ENCODE assay signal across 25 cellular contexts in genomic region chr13:40781717-40782116, GRCh38. TPM values are rescaled to one million over a fixed set of nuclear protein-coding genes. Genes with fewer than 3 reads are reported as not detected.
DNase-seq lines count a peak whose midpoint lies in the region; ATAC-seq, FAIRE-seq and TF ChIP-seq lines count a peak whose summit lies in the region.
"Had no signal": no experiment of that assay in that cellular context is flagged by ENCODE, and none has a peak within 500 bp of the region (broad histone marks: within the 10 kb centered on the region; RNA-seq: fewer than 3 reads in every experiment).

No MANE protein-coding gene starts in this region.

- no peak for ATAC-seq in HG03521 (IDR thresholded peaks at IDR 0.05; ENCODE audit: unreplicated experiment)
- ATAC-seq: activated T-cell treated with anti-CD3 and anti-CD28 coated beads, Interleukin-2, amount 50 U/mL, for 4 hours; HCT116 had no signal

- no peak for TF ChIP-seq POLR2A in GM12891 (IDR thresholded peaks at IDR 0.05; ENCODE audit: low read depth, low read length)

- TF ChIP-seq CTCF in GM13976 (IDR thresholded peaks at IDR 0.05; ENCODE audit: borderline replicate concordance, control extremely low read depth, extremely low read depth, insufficient read depth, missing control alignments) = no peak

- FAIRE-seq in GM12891 (lab: Jason Lieb, UNC) = no peak
- FAIRE-seq: endometrium had no signal

- in situ Hi-C loops in GM13976 (cut with MboI; ENCODE audit: low sequenced_read_pairs, unreplicated experiment) = loop anchor here (25.0 kb wide), 1 partner anchor 281 kb away; the partner anchor contains the start of gene WBP4

- no peak for DNase-seq in GM12891 (ENCODE audit: insufficient read length, low spot score)
- DNase-seq in MV-4-11 (lab: John Stamatoyannopoulos, UW) = peak; percentile 79
- peak; percentile 15 for DNase-seq in SKM-1 (lab: John Stamatoyannopoulos, UW; ENCODE audit: unreplicated experiment)
- DNase-seq in pons (ENCODE audit: low spot score) = peak; percentile 32
- no peak for DNase-seq in NCI-H1417 treated with DMSO at 0.1 percent for 48 hours (lab: John Stamatoyannopoulos, UW)
- no peak for DNase-seq in GM13976 (ENCODE audit: low spot score)
- DNase-seq: activated CD4-positive, alpha-beta T cell treated with anti-CD3 and anti-CD28 coated beads, Interleukin-2, amount 10 ng/mL, durations not matched to agents 24 days and 14 days; activated T-cell treated with anti-CD3 and anti-CD28 coated beads, Interleukin-2, amount 50 U/mL, for 4 hours; CD4-positive, alpha-beta T cell; cerebellar nuclear complex; DMS 273 treated with DMSO at 0.1 percent for 48 hours; esophagus squamous epithelium; foreskin melanocyte; mesenchymal stem cell; NCI-H1048; NCI-H187; NCI-H524 treated with DMSO at 0.1 percent for 48 hours; OCI-M1; right lobe of liver; SK-N-SH; stimulated activated CD4-positive, alpha-beta T cell treated with anti-CD3 and anti-CD28 coated beads, Interleukin-4, amount 100 ng/mL, for 1 hour; stimulated activated naive CD4-positive, alpha-beta T cell had no signal

TF ChIP-seq in GM12891, 5 proteins besides CTCF, POLR2A, EP300 and RAD21:
- TF ChIP-seq POU2F2 (IDR thresholded peaks at IDR 0.05; ENCODE audit: low read depth, low read length) (no peak), SPI1 (IDR thresholded peaks at IDR 0.05; ENCODE audit: low read depth, low read length) (peak; percentile 90), TAF1 (IDR thresholded peaks at IDR 0.05; ENCODE audit: low read depth, low read length) (no peak), PAX5 (IDR thresholded peaks at IDR 0.05; ENCODE audit: insufficient read depth, low read length, severe bottlenecking) (no peak)

RNA-seq across cellular contexts. Expression of gene SLC25A15, which starts 7.7 kb away (rescaled TPM):
- polyA plus RNA-seq in GM12891 (2012; ENCODE audit: low read depth, missing spikeins) = 7.5 TPM

RNA-seq across cellular contexts. Expression of gene MRPS31, which starts 10.7 kb away (rescaled TPM):
- polyA plus RNA-seq in GM12891 (2012; ENCODE audit: low read depth, missing spikeins) = 27.3 TPM

Comparison
In these comparisons a context has a peak if more than half of its experiments do, and no peak if none do; other contexts are left out.
1. DNase-seq: peak in MV-4-11 (single experiment), SKM-1 (single experiment) and pons (single experiment); none in GM12891 (single experiment), NCI-H1417 treated with DMSO at 0.1 percent for 48 hours (single experiment) and GM13976 (single experiment).